10 cellular contexts compared by ENCODE assay signal in genomic region chr22:39297490-39298193, GRCh38. TPM values are rescaled to one million over a fixed set of nuclear protein-coding genes. Genes with fewer than 3 reads are reported as not detected.
DNase-seq lines count a peak whose midpoint lies in the region; ATAC-seq and TF ChIP-seq lines count a peak whose summit lies in the region.
"Had no signal": no experiment of that assay in that cellular context is flagged by ENCODE, and none has a peak within 500 bp of the region (broad histone marks: within the 10 kb centered on the region; RNA-seq: fewer than 3 reads in every experiment).

No MANE protein-coding gene starts in this region.

- TF ChIP-seq RAD21 in liver (IDR thresholded peaks at IDR 0.05), result no peak

- H3K4me1 ChIP-seq in ascending aorta, result peaks cover 13 to 28% of the 10 kb centered on the region in 2 donors
- peaks cover 18 to 54% (median 47%) of the 10 kb centered on the region in 4 donors for H3K4me1 ChIP-seq in liver (ENCODE audit: control insufficient read depth in 4 of 4, insufficient read depth in 4 of 4, low read length in 3 of 4)
- H3K4me1 ChIP-seq in CD8-positive, alpha-beta T cell (ENCODE audit: insufficient read depth, low read length), result peaks cover 3% of the 10 kb centered on the region

- no peak overlapping the region for H3K9ac ChIP-seq in liver (ENCODE audit: low read depth in 1 of 2, low read length in 2 of 2)

- WGBS in liver, result 38% methylated on average over 17 of the region's 17 CpGs

- intact Hi-C loops in ascending aorta (cut with DNase I), result no loop called here
- intact Hi-C loops in CD8-positive, alpha-beta T cell (cut with DNase I, micrococcal nuclease), result no loop called here

- POLR2A ChIA-PET in CD8-positive, alpha-beta T cell (lab: Charles Lee), result no interaction called here

- peaks cover 47% of the 10 kb centered on the region for H3K4me1 Mint-ChIP-seq in type B pancreatic cell (ENCODE audit: unreplicated experiment)
- H3K4me1 Mint-ChIP-seq in CD8-positive, alpha-beta T cell (ENCODE audit: low read depth), result peaks cover 3% of the 10 kb centered on the region

- CTCF ChIA-PET in CD8-positive, alpha-beta T cell (lab: Charles Lee), result interaction anchor here (1.2 to 1.5 kb wide), 4 partner anchors 9 to 126 kb away, joined by 3 to 6 read pairs (median 3); no protein-coding TSS in a partner anchor

- H3K9me3 Mint-ChIP-seq in type B pancreatic cell, result peaks cover 5% of the 10 kb centered on the region
- H3K9me3 Mint-ChIP-seq in CD8-positive, alpha-beta T cell, result no peaks in the 10 kb centered on the region
- H3K9me3 Mint-ChIP-seq: activated naive CD4-positive, alpha-beta T cell treated with anti-CD3 and anti-CD28 coated beads, Interleukin-2, amount 50 U/mL, for 24 hours had no signal

- H3K27me3 ChIP-seq in ascending aorta (no peaks in the 10 kb centered on the region), liver (ENCODE audit: control insufficient read depth in 4 of 4, insufficient read depth in 4 of 4, low read length in 3 of 4) (no peaks in the 10 kb centered on the region)
- no peaks in the 10 kb centered on the region for H3K27me3 ChIP-seq in CD8-positive, alpha-beta T cell (ENCODE audit: insufficient read depth, low read length)

- H3K27me3 Mint-ChIP-seq in type B pancreatic cell, result no peaks in the 10 kb centered on the region
- H3K27me3 Mint-ChIP-seq in CD8-positive, alpha-beta T cell (ENCODE audit: low read depth), result peaks cover 28% of the 10 kb centered on the region

- no peak for TF ChIP-seq CTCF in ascending aorta (IDR thresholded peaks at IDR 0.05)
- TF ChIP-seq CTCF in liver (IDR thresholded peaks at IDR 0.05; ENCODE audit: low read depth, low read length, missing input control), result no peak
- TF ChIP-seq CTCF in type B pancreatic cell (conservative IDR thresholded peaks at IDR 0.05), result no peak
- TF ChIP-seq CTCF in CD8-positive, alpha-beta T cell (IDR thresholded peaks at IDR 0.05), result no peak

- H3K27ac ChIP-seq in ascending aorta (peak overlapping the region; percentile 63 to 77), liver (ENCODE audit: low read depth in 1 of 2, low read length in 2 of 2) (peak overlapping the region; percentile 32 to 52)
- no peak overlapping the region for H3K27ac ChIP-seq in CD8-positive, alpha-beta T cell (ENCODE audit: low read depth, low read length)
- H3K27ac ChIP-seq: HL-60 had no signal

- H3K36me3 ChIP-seq in ascending aorta (no peaks in the 10 kb centered on the region), liver (ENCODE audit: control insufficient read depth in 4 of 4, insufficient read depth in 3 of 4, low read depth in 1 of 4, low read length in 3 of 4) (no peaks in the 10 kb centered on the region)
- no peaks in the 10 kb centered on the region for H3K36me3 ChIP-seq in CD8-positive, alpha-beta T cell (ENCODE audit: insufficient read depth, low read length)

- H3K27ac Mint-ChIP-seq in type B pancreatic cell, result peak overlapping the region; percentile 64
- H3K27ac Mint-ChIP-seq in CD8-positive, alpha-beta T cell, result no peak overlapping the region
- H3K27ac Mint-ChIP-seq: activated naive CD4-positive, alpha-beta T cell treated with anti-CD3 and anti-CD28 coated beads, Interleukin-2, amount 50 U/mL, for 24 hours had no signal

- H3K4me3 ChIP-seq in ascending aorta (no peak overlapping the region), liver (ENCODE audit: low read depth in 1 of 3, low read length in 3 of 3) (no peak overlapping the region)
- H3K4me3 ChIP-seq in CD8-positive, alpha-beta T cell (ENCODE audit: low read depth, low read length), result no peak overlapping the region

- ATAC-seq in CD8-positive, alpha-beta T cell, result no peak
- no peak for ATAC-seq in HG02870 (IDR thresholded peaks at IDR 0.05; ENCODE audit: unreplicated experiment)

- peak overlapping the region; percentile 22 for H3K4me3 Mint-ChIP-seq in type B pancreatic cell
- H3K4me3 Mint-ChIP-seq in CD8-positive, alpha-beta T cell, result no peak overlapping the region
- H3K4me3 Mint-ChIP-seq: activated naive CD4-positive, alpha-beta T cell treated with anti-CD3 and anti-CD28 coated beads, Interleukin-2, amount 50 U/mL, for 24 hours had no signal

- DNase-seq in NCI-H2107 treated with DMSO at 0.1 percent for 48 hours (lab: John Stamatoyannopoulos, UW; ENCODE audit: unreplicated experiment) (peak; percentile 28), NCI-H2107 (lab: John Stamatoyannopoulos, UW) (no peak), ascending aorta (ENCODE audit: low spot score in 2 of 2) (no peak), type B pancreatic cell (ENCODE audit: extremely low spot score, unreplicated experiment) (no peak), A172 (ENCODE audit: low spot score) (no peak)
- DNase-seq in CD8-positive, alpha-beta T cell, result no peak

- H3K36me3 Mint-ChIP-seq in type B pancreatic cell, result no peaks in the 10 kb centered on the region
- no peaks in the 10 kb centered on the region for H3K36me3 Mint-ChIP-seq in CD8-positive, alpha-beta T cell

- H3K9me3 ChIP-seq in ascending aorta (no peaks in the 10 kb centered on the region), liver (ENCODE audit: control insufficient read depth in 4 of 4, low read length in 3 of 4) (no peaks in the 10 kb centered on the region)
- H3K9me3 ChIP-seq in CD8-positive, alpha-beta T cell (ENCODE audit: low read length), result no peaks in the 10 kb centered on the region

TF ChIP-seq in liver, 16 proteins besides CTCF, POLR2A, EP300 and RAD21:
- TF ChIP-seq RXRA (IDR thresholded peaks at IDR 0.05) (peak in 1 of 2 donors; percentile 7), TAF1 (conservative IDR thresholded peaks at IDR 0.05) (no peak), REST (IDR thresholded peaks at IDR 0.05) (peak; percentile 51), JUND (IDR thresholded peaks at IDR 0.05) (no peak)

RNA-seq across cellular contexts. Expression of gene RPL3, which starts 21.8 kb away (rescaled TPM):
- total RNA-seq in ascending aorta (1,479 TPM), liver (1,000 to 10,000 TPM in 1 of 2 donors, 100 to 1,000 TPM in 1; 998 to 1,767 TPM), type B pancreatic cell (ENCODE audit: low replicate concordance) (2,337 and 2,431 TPM in 2 replicates)
- 1,000 to 10,000 TPM in 1 of 2 donors, 100 to 1,000 TPM in 1; 580 to 1,370 TPM for polyA plus RNA-seq in liver
- 867 and 969 TPM in 2 replicates for total RNA-seq in A172 (2014; rRNA removed; shearing (Covaris generic))
- total RNA-seq in CD8-positive, alpha-beta T cell, result 1,000 to 10,000 TPM; 3,777 to 3,874 TPM

RNA-seq across cellular contexts. Expression of gene SYNGR1, which starts 52.1 kb away (rescaled TPM):
- total RNA-seq in ascending aorta (2.2 TPM), liver (10 to 100 TPM in 1 of 2 donors, 1 to 10 TPM in 1; 1.8 to 21.9 TPM), type B pancreatic cell (ENCODE audit: low replicate concordance) (41.4 and 47.9 TPM in 2 replicates)
- polyA plus RNA-seq in liver, result 1 to 10 TPM; 3.6 to 6.7 TPM
- 2.4 and 2.9 TPM in 2 replicates for total RNA-seq in A172 (2014; rRNA removed; shearing (Covaris generic))
- total RNA-seq in CD8-positive, alpha-beta T cell, result 1 to 10 TPM; 1.9 to 2.6 TPM

RNA-seq across cellular contexts. Expression of gene PDGFB, which starts 52.9 kb away (rescaled TPM):
- total RNA-seq in ascending aorta, result 8.9 TPM
- total RNA-seq in liver, result 1 to 10 TPM in 1 of 2 donors, under 1 TPM in 1; 0.98 to 2.5 TPM
- polyA plus RNA-seq in liver, result 1 to 10 TPM in 1 of 2 donors, under 1 TPM in 1; 0.25 to 4.5 TPM
- total RNA-seq in type B pancreatic cell (ENCODE audit: low replicate concordance), result 2.9 and 5.1 TPM in 2 replicates
- 9.8 and 13.4 TPM in 2 replicates for total RNA-seq in A172 (2014; rRNA removed; shearing (Covaris generic))
- 1 to 10 TPM; 1.8 to 2.4 TPM for total RNA-seq in CD8-positive, alpha-beta T cell
